ENCODE assay signal across 8 cellular contexts in genomic region chr2:26035110-26035728, GRCh38. TPM values are rescaled to one million over a fixed set of nuclear protein-coding genes. Genes with fewer than 3 reads are reported as not detected.
A peak's percentile ranks its signal among the peaks of the same experiment; 100 is the strongest.
DNase-seq lines count a peak whose midpoint lies in the region; ATAC-seq and TF ChIP-seq lines count a peak whose summit lies in the region.

No MANE protein-coding gene starts in this region.

- H3K4me3 Mint-ChIP-seq in osteocyte (ENCODE audit: unreplicated experiment): peak overlapping the region; percentile 90

- intact Hi-C loops in Panc1 (cut with micrococcal nuclease; ENCODE audit: unreplicated experiment): no loop called here

- no peaks in the 10 kb centered on the region for H3K27me3 Mint-ChIP-seq in osteocyte (ENCODE audit: unreplicated experiment)

- peaks cover 7% of the 10 kb centered on the region for H3K36me3 Mint-ChIP-seq in osteocyte (ENCODE audit: unreplicated experiment)

- CTCF ChIA-PET in Panc1 (lab: Charles Lee): interaction anchor here (0.6 to 1.8 kb wide), 2 partner anchors 44 to 88 kb away, joined by 3 to 7 read pairs; no protein-coding TSS in a partner anchor

- POLR2A ChIA-PET in Panc1 (lab: Charles Lee): no interaction called here

- no peaks in the 10 kb centered on the region for H3K27me3 ChIP-seq in Panc1 (ENCODE audit: control insufficient read depth, insufficient read depth, low read length)

- peaks cover 34% of the 10 kb centered on the region for H3K4me1 Mint-ChIP-seq in osteocyte (ENCODE audit: unreplicated experiment)

- TF ChIP-seq CTCF in Panc1 (IDR thresholded peaks at IDR 0.05) (no peak), epithelial cell of proximal tubule (conservative IDR thresholded peaks at IDR 0.05; ENCODE audit: low read depth, low read length) (no peak), osteocyte (IDR thresholded peaks at IDR 0.05) (no peak)

- H3K36me3 ChIP-seq in Panc1 (ENCODE audit: control insufficient read depth, insufficient read depth, low read length): peaks cover 4% of the 10 kb centered on the region; the same call in 1 of the 2 replicates

- in situ Hi-C loops in Panc1 (cut with HindIII; ENCODE audit: low pct_unique_long_range_greater_than_20kb, low sequenced_read_pairs): no loop called here

- H3K27ac Mint-ChIP-seq in osteocyte (ENCODE audit: unreplicated experiment): peak overlapping the region; percentile 98

- H3K9me3 Mint-ChIP-seq in osteocyte (ENCODE audit: unreplicated experiment): no peaks in the 10 kb centered on the region

- no peaks in the 10 kb centered on the region for H3K9me3 ChIP-seq in Panc1 (ENCODE audit: control insufficient read depth, insufficient read depth, low read depth, low read length)

- DNase-seq in Panc1 (ENCODE audit: low read depth, low spot score): no peak
- no peak for DNase-seq in epithelial cell of proximal tubule (ENCODE audit: low read depth)
- DNase-seq in osteocyte (ENCODE audit: extremely low spot score, unreplicated experiment): no peak
- DNase-seq in stimulated activated CD4-positive, alpha-beta T cell treated with anti-CD3 and anti-CD28 coated beads, Interleukin-4, amount 100 ng/mL, for 1 hour: no peak
- no peak for DNase-seq in MV-4-11 (lab: John Stamatoyannopoulos, UW)
- DNase-seq in HuH-7.5 (ENCODE audit: low spot score): no peak

- peak overlapping the region; percentile 100 for H3K4me3 ChIP-seq in GM08714 (ENCODE audit: low read length)
- H3K4me3 ChIP-seq in Panc1 (ENCODE audit: low read depth in 2 of 2, low read length in 2 of 2): peak overlapping the region; percentile 83 to 100
- peak overlapping the region; percentile 88 for H3K4me3 ChIP-seq in epithelial cell of proximal tubule (ENCODE audit: low read depth, low read length)

- peak overlapping the region; percentile 92 for H3K27ac ChIP-seq in Panc1 (ENCODE audit: low read length)

- peaks cover 6% of the 10 kb centered on the region for H3K4me1 ChIP-seq in Panc1 (ENCODE audit: control insufficient read depth, insufficient read depth, low read length)

- BruUV-seq in Panc1 (replicated peaks; lab: Mats Ljungman, UMichigan): no TSS peak

- no peak for ATAC-seq in Panc1
- no peak for ATAC-seq in HG02852 (IDR thresholded peaks at IDR 0.05; ENCODE audit: unreplicated experiment)

RNA-seq across cellular contexts. Expression of gene RAB10, which starts 1.3 kb away (rescaled TPM):
- total RNA-seq in Panc1 (2021; ENCODE audit: unreplicated experiment): 208 TPM
- 153 TPM for polyA plus RNA-seq in Panc1 (2012; ENCODE audit: insufficient read length)
- 90.4 and 154 TPM in 2 replicates for total RNA-seq in epithelial cell of proximal tubule
- total RNA-seq in osteocyte: 139 and 150 TPM in 2 replicates

RNA-seq across cellular contexts. Expression of gene KIF3C, which starts 52.9 kb away (rescaled TPM):
- total RNA-seq in Panc1 (2021; ENCODE audit: unreplicated experiment): 55.7 TPM
- 77.9 TPM for polyA plus RNA-seq in Panc1 (2012; ENCODE audit: insufficient read length)
- total RNA-seq in epithelial cell of proximal tubule: 26.3 and 30.1 TPM in 2 replicates
- total RNA-seq in osteocyte: 29.7 TPM in 2 replicates
